7 cellular contexts compared by ENCODE assay signal in genomic region chr10:96545558-96545957, GRCh38. TPM values are rescaled to one million over a fixed set of nuclear protein-coding genes. Genes with fewer than 3 reads are reported as not detected.
A peak's percentile ranks its signal among the peaks of the same experiment; 100 is the strongest.
DNase-seq lines count a peak whose midpoint lies in the region; ATAC-seq and TF ChIP-seq lines count a peak whose summit lies in the region.
"Not testable (repeated sequence)": the region's sequence is repeated elsewhere in the genome, so short reads cannot be mapped to it uniquely, and the experiment has no call there.
"Had no signal": no experiment of that assay in that cellular context is flagged by ENCODE, and none has a peak within 500 bp of the region (broad histone marks: within the 10 kb centered on the region; RNA-seq: fewer than 3 reads in every experiment).

No MANE protein-coding gene starts in this region.

- TF ChIP-seq CTCF in H9 (conservative IDR thresholded peaks at IDR 0.05); MCF 10A (IDR thresholded peaks at IDR 0.05; ENCODE audit: unreplicated experiment); nephron progenitor cell (IDR thresholded peaks at IDR 0.05): not testable (repeated sequence)

- not testable (repeated sequence) for H4K20me1 ChIP-seq in H9 (ENCODE audit: control insufficient read depth, insufficient read depth, insufficient read length)

- H3K9me3 Mint-ChIP-seq in H9; activated CD4-positive, alpha-beta T cell treated with anti-CD3 and anti-CD28 coated beads, Interleukin-2, amount 10 ng/mL, durations not matched to agents 7 days and 5 days; MCF 10A (ENCODE audit: unreplicated experiment); memory B cell; nephron progenitor cell: not testable (repeated sequence)

- not testable (repeated sequence) for ATAC-seq in memory B cell (ENCODE audit: low read depth)

- H3K56ac ChIP-seq in H9 (ENCODE audit: insufficient read length, low read depth, low read length): not testable (repeated sequence)

- CTCF ChIA-PET in activated CD4-positive, alpha-beta T cell treated with anti-CD3 and anti-CD28 coated beads, Interleukin-2, amount 10 ng/mL, durations not matched to agents 7 days and 5 days (lab: Charles Lee): not testable (repeated sequence)
- CTCF ChIA-PET in MCF 10A (lab: Yijun Ruan, JAX): interaction anchor here (1.1 to 1.3 kb wide), 3 partner anchors 175 to 472 kb away, joined by 3 to 5 read pairs (median 4); no protein-coding TSS in a partner anchor

- WGBS in H9 (ENCODE audit: extremely low coverage, insufficient read length, low lambda C conversion rate): no CpG with 5 or more reads among the region's 10 CpGs

- H3K14ac ChIP-seq in H9 (ENCODE audit: insufficient read depth, low read length): not testable (repeated sequence)

- not testable (repeated sequence) for H3K23ac ChIP-seq in H9 (ENCODE audit: insufficient read length, low read depth, low read length)

- intact Hi-C loops in MCF 10A (cut with micrococcal nuclease): not testable (repeated sequence)

- H4K5ac ChIP-seq in H9 (ENCODE audit: insufficient read length, low read depth, low read length): not testable (repeated sequence)

- not testable (repeated sequence) for H3K4me3 Mint-ChIP-seq in H9; activated CD4-positive, alpha-beta T cell treated with anti-CD3 and anti-CD28 coated beads, Interleukin-2, amount 10 ng/mL, durations not matched to agents 7 days and 5 days; MCF 10A (ENCODE audit: unreplicated experiment); memory B cell; nephron progenitor cell

- H3K4ac ChIP-seq in H9 (ENCODE audit: low read depth, low read length): not testable (repeated sequence)

- H3K23me2 ChIP-seq in H9 (ENCODE audit: insufficient read length, low read depth, low read length, poor library complexity, severe bottlenecking): not testable (repeated sequence)

- H2BK12ac ChIP-seq in H9 (ENCODE audit: insufficient read length, low read depth, low read length): not testable (repeated sequence)

- H3K79me1 ChIP-seq in H9 (ENCODE audit: insufficient read depth, low read depth, low read length, poor library complexity, severe bottlenecking): not testable (repeated sequence)

- not testable (repeated sequence) for H3K4me2 ChIP-seq in H9 (ENCODE audit: insufficient read depth, insufficient read length, low read length)

- not testable (repeated sequence) for H4K8ac ChIP-seq in H9 (replicated peaks; ENCODE audit: insufficient read length, low read depth, low read length)

- H3K79me2 ChIP-seq in H9 (ENCODE audit: insufficient read depth, low read length): not testable (repeated sequence)

- H3K4me1 ChIP-seq in H9 (ENCODE audit: insufficient read depth, low read length): not testable (repeated sequence)

- H3K27me3 Mint-ChIP-seq in H9 (ENCODE audit: low read depth); activated CD4-positive, alpha-beta T cell treated with anti-CD3 and anti-CD28 coated beads, Interleukin-2, amount 10 ng/mL, durations not matched to agents 7 days and 5 days; MCF 10A (ENCODE audit: insufficient read depth, unreplicated experiment); memory B cell; nephron progenitor cell (ENCODE audit: low read depth, poor library complexity): not testable (repeated sequence)

- not testable (repeated sequence) for BruUV-seq in MCF 10A (replicated peaks; lab: Mats Ljungman, UMichigan)

- not testable (repeated sequence) for H2BK5ac ChIP-seq in H9 (ENCODE audit: insufficient read length, low read length)

- not testable (repeated sequence) for H3K9ac ChIP-seq in H9 (ENCODE audit: extremely low read depth, insufficient read length, low read length)

- not testable (repeated sequence) for H3K9me3 ChIP-seq in H9 (ENCODE audit: control insufficient read depth, low read depth, low read length)

- DNase-seq in H9; activated CD4-positive, alpha-beta T cell treated with anti-CD3 and anti-CD28 coated beads, Interleukin-2, amount 10 ng/mL, durations not matched to agents 7 days and 5 days; MCF 10A (ENCODE audit: unreplicated experiment); memory B cell (ENCODE audit: low spot score in 2 of 2); nephron progenitor cell: not testable (repeated sequence)

- not testable (repeated sequence) for H2BK20ac ChIP-seq in H9 (ENCODE audit: low read depth, low read length, poor library complexity, severe bottlenecking)

- H3K27ac ChIP-seq in H9 (ENCODE audit: insufficient read length, low read depth, low read length): not testable (repeated sequence)

- H2BK120ac ChIP-seq in H9 (ENCODE audit: low read depth, low read length, poor library complexity, severe bottlenecking): not testable (repeated sequence)

- H3K4me1 Mint-ChIP-seq in H9; activated CD4-positive, alpha-beta T cell treated with anti-CD3 and anti-CD28 coated beads, Interleukin-2, amount 10 ng/mL, durations not matched to agents 7 days and 5 days; MCF 10A (ENCODE audit: insufficient read depth, unreplicated experiment); memory B cell; nephron progenitor cell: not testable (repeated sequence)

- peaks cover 18 to 56% (median 44%) of the 10 kb centered on the region in 3 experiments; a peak in 5 of 7 replicates for H3K36me3 Mint-ChIP-seq in H9 (ENCODE audit: insufficient read depth in 1 of 3, low read depth in 3 of 3)
- peaks cover 45% of the 10 kb centered on the region for H3K36me3 Mint-ChIP-seq in activated CD4-positive, alpha-beta T cell treated with anti-CD3 and anti-CD28 coated beads, Interleukin-2, amount 10 ng/mL, durations not matched to agents 7 days and 5 days (ENCODE audit: low read depth)
- peaks cover 71% of the 10 kb centered on the region for H3K36me3 Mint-ChIP-seq in MCF 10A (ENCODE audit: insufficient read depth, unreplicated experiment)
- H3K36me3 Mint-ChIP-seq in memory B cell: peaks cover 26% of the 10 kb centered on the region
- peaks cover 63% of the 10 kb centered on the region for H3K36me3 Mint-ChIP-seq in nephron progenitor cell (ENCODE audit: low read depth)

- not testable (repeated sequence) for H3T11ph ChIP-seq in H9 (ENCODE audit: low read length)

- not testable (repeated sequence) for H2AK5ac ChIP-seq in H9 (ENCODE audit: insufficient read length, low read length)

- POLR2A ChIA-PET in activated CD4-positive, alpha-beta T cell treated with anti-CD3 and anti-CD28 coated beads, Interleukin-2, amount 10 ng/mL, durations not matched to agents 7 days and 5 days (lab: Charles Lee); MCF 10A (lab: Yijun Ruan, JAX): not testable (repeated sequence)

- H2BK15ac ChIP-seq in H9 (ENCODE audit: low read depth, low read length): not testable (repeated sequence)

- H3K18ac ChIP-seq in H9 (ENCODE audit: insufficient read length, low read depth, low read length): not testable (repeated sequence)

- not testable (repeated sequence) for H3K27me3 ChIP-seq in H9 (ENCODE audit: insufficient read depth, low read length)

- H4K91ac ChIP-seq in H9 (ENCODE audit: insufficient read length, low read depth, low read length): not testable (repeated sequence)

- H2AFZ ChIP-seq in H9 (ENCODE audit: low read length): not testable (repeated sequence)

- H3K27ac Mint-ChIP-seq in H9: peak overlapping the region in 2 of 3 experiments; percentile 44 to 73; a peak in 3 of 7 replicates
- H3K27ac Mint-ChIP-seq in activated CD4-positive, alpha-beta T cell treated with anti-CD3 and anti-CD28 coated beads, Interleukin-2, amount 10 ng/mL, durations not matched to agents 7 days and 5 days: peak overlapping the region; percentile 52
- peak overlapping the region; percentile 29 for H3K27ac Mint-ChIP-seq in MCF 10A (ENCODE audit: low read depth, unreplicated experiment)
- peak overlapping the region; percentile 45 for H3K27ac Mint-ChIP-seq in memory B cell
- H3K27ac Mint-ChIP-seq in nephron progenitor cell: peak overlapping the region; percentile 69

RNA-seq across cellular contexts. Expression of gene TLL2, which starts 31.8 kb away (rescaled TPM):
- 1.4 and 1.8 TPM in 2 replicates for total RNA-seq in H9 (2021)
- total RNA-seq in activated CD4-positive, alpha-beta T cell treated with anti-CD3 and anti-CD28 coated beads, Interleukin-2, amount 10 ng/mL, durations not matched to agents 7 days and 5 days: under 1 TPM in 1 of 2 experiments, not detected in 1; 0.17 TPM
- total RNA-seq in MCF 10A (2022): 0.20 TPM in 1 of 2 replicates, not detected in the other
- total RNA-seq: CD4-positive, alpha-beta T cell; CD8-positive, alpha-beta T cell had no signal

RNA-seq across cellular contexts. Expression of gene TM9SF3, which starts 41.3 kb away (rescaled TPM):
- total RNA-seq in H9 (2021): 119 and 120 TPM in 2 replicates
- 10 to 100 TPM; 73.5 to 76.1 TPM for total RNA-seq in activated CD4-positive, alpha-beta T cell treated with anti-CD3 and anti-CD28 coated beads, Interleukin-2, amount 10 ng/mL, durations not matched to agents 7 days and 5 days
- total RNA-seq in MCF 10A (2022): 144 and 151 TPM in 2 replicates
